9 cellular contexts compared by ENCODE assay signal in the genomic region with DNA sequence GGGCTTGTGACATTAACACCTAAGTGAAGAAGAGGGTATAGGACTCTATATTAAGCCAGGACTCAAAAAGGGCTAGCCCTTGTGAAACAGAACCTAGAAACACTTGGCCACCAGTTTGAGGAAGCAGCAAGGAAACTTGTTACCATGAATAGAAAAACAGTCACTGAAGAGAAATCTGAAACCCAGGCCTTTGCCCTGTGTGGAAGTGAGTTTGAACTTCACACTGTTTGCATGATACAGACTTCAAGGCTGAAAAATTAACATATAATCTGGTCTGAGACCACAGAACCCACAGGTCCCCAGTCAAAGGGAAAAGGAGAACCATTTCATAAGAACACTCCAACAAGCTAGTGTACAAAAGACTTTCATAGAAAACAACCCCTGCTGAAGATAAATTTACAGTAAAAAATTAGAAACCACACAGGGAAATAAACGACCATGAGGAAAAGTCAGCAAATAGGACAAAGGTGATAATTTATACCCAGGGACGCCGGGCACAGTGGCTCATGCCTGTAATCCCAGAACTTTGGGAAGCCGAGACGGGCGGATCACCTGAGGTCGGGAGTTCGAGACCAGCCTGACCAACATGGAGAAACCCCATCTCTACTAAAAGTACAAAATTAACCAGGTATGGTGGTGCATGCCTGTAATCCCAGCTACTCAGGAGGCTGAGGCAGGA.
DNase-seq lines count a peak whose midpoint lies in the region; ATAC-seq and TF ChIP-seq lines count a peak whose summit lies in the region.
"Had no signal": no experiment of that assay in that cellular context is flagged by ENCODE, and none has a peak within 500 bp of the region (broad histone marks: within the 10 kb centered on the region; RNA-seq: fewer than 3 reads in every experiment).

No MANE protein-coding gene starts in this region.

- CTCF ChIA-PET in GM10248 (lab: Yijun Ruan, JAX), result interaction anchor here (1.0 to 1.5 kb wide), 2 partner anchors 22 to 118 kb away, joined by 3 read pairs; no protein-coding TSS in a partner anchor

- TF ChIP-seq CTCF in GM10248 (IDR thresholded peaks at IDR 0.05; ENCODE audit: control extremely low read depth, extremely low read depth, low read depth, missing control alignments), result no peak

- POLR2A ChIA-PET in GM10248 (lab: Yijun Ruan, JAX), result no interaction called here

- DNase-seq in GM10248 (ENCODE audit: extremely low spot score) (peak; percentile 27), NOMO-1 treated with DMSO at 0.1 percent for 48 hours (lab: John Stamatoyannopoulos, UW; ENCODE audit: unreplicated experiment) (peak; percentile 98), DMS114 treated with DMSO at 0.1 percent for 48 hours (lab: John Stamatoyannopoulos, UW; ENCODE audit: unreplicated experiment) (no peak), globus pallidus (ENCODE audit: low spot score) (no peak)
- DNase-seq: T-helper 9 cell had no signal

- ATAC-seq in GM21360 (IDR thresholded peaks at IDR 0.05; ENCODE audit: unreplicated experiment), result peak; percentile 92
- peak; percentile 92 for ATAC-seq in HG03095 (IDR thresholded peaks at IDR 0.05; ENCODE audit: unreplicated experiment)
- no peak for ATAC-seq in HG03280 (IDR thresholded peaks at IDR 0.05; ENCODE audit: unreplicated experiment)
- no peak for ATAC-seq in GM18873 (IDR thresholded peaks at IDR 0.05; ENCODE audit: low FRiP score, unreplicated experiment)

Comparison
In these comparisons a context has a peak if more than half of its experiments do, and no peak if none do; other contexts are left out.
1. DNase-seq: peak in GM10248 (single experiment) and NOMO-1 treated with DMSO at 0.1 percent for 48 hours (single experiment); none in DMS114 treated with DMSO at 0.1 percent for 48 hours (single experiment) and globus pallidus (single experiment).
2. ATAC-seq: peak in GM21360 (single experiment) and HG03095 (single experiment); none in HG03280 (single experiment) and GM18873 (single experiment).